ENCODE assay signal across 24 cellular contexts in genomic region chr7:119903090-119903489, GRCh38.
"Had no signal": no experiment of that assay in that cellular context is flagged by ENCODE, and none has a peak within 500 bp of the region (broad histone marks: within the 10 kb centered on the region; RNA-seq: fewer than 3 reads in every experiment).

No MANE protein-coding gene starts in this region.

- H3K4me3 ChIP-seq: colonic mucosa, coronary artery, dorsolateral prefrontal cortex, esophagus muscularis mucosa, esophagus squamous epithelium, gastrocnemius medialis, gastroesophageal sphincter, heart left ventricle, heart right ventricle had no signal

- H3K27ac ChIP-seq: colonic mucosa, coronary artery, dorsolateral prefrontal cortex, epithelial cell of prostate, esophagus muscularis mucosa, esophagus squamous epithelium, foreskin keratinocyte, gastrocnemius medialis, gastroesophageal sphincter, heart left ventricle, heart right ventricle had no signal

- DNase-seq: colonic mucosa; cortex of kidney; dermis blood vessel endothelial cell; dorsolateral prefrontal cortex; effector CD4-positive, alpha-beta T cell; effector CD8-positive, alpha-beta T cell; effector memory CD4-positive, alpha-beta T cell; effector memory CD8-positive, alpha-beta T cell; endodermal cell; erythroblast; esophagus squamous epithelium; foreskin fibroblast; foreskin keratinocyte; foreskin melanocyte; gastrocnemius medialis; glutamatergic neuron; head of caudate nucleus; heart left ventricle; heart right ventricle had no signal

- H3K9me3 ChIP-seq: colonic mucosa, esophagus muscularis mucosa, gastrocnemius medialis, heart left ventricle had no signal

- ATAC-seq: effector memory CD8-positive, alpha-beta T cell; esophagus mucosa; foreskin keratinocyte; gastrocnemius medialis; gastroesophageal sphincter; heart left ventricle; heart right ventricle had no signal

- H3K27me3 ChIP-seq: colonic mucosa, dorsolateral prefrontal cortex, esophagus muscularis mucosa, esophagus squamous epithelium, foreskin keratinocyte, gastrocnemius medialis, gastroesophageal sphincter, heart left ventricle, heart right ventricle had no signal

- H3K4me1 ChIP-seq: colonic mucosa, esophagus muscularis mucosa, esophagus squamous epithelium, foreskin keratinocyte, gastrocnemius medialis, gastroesophageal sphincter, heart left ventricle, heart right ventricle had no signal

- H3K36me3 ChIP-seq: colonic mucosa, esophagus muscularis mucosa, esophagus squamous epithelium, gastrocnemius medialis, gastroesophageal sphincter, heart left ventricle, heart right ventricle had no signal
